In genomic region chr15:83694030-83694429, GRCh38 we compare ENCODE assay signal across 11 cellular contexts. TPM values are rescaled to one million over a fixed set of nuclear protein-coding genes. Genes with fewer than 3 reads are reported as not detected.
DNase-seq lines count a peak whose midpoint lies in the region; ATAC-seq and TF ChIP-seq lines count a peak whose summit lies in the region.
"Had no signal": no experiment of that assay in that cellular context is flagged by ENCODE, and none has a peak within 500 bp of the region (broad histone marks: within the 10 kb centered on the region; RNA-seq: fewer than 3 reads in every experiment).

No MANE protein-coding gene starts in this region.

- DNase-seq in A673 (ENCODE audit: low spot score): peak; percentile 4
- DNase-seq in PC-3: peak; percentile 79
- peak; percentile 10 for DNase-seq in myocyte (ENCODE audit: low read depth)
- DNase-seq in NCI-H774 (lab: John Stamatoyannopoulos, UW): no peak
- DNase-seq in HEK293T (ENCODE audit: extremely low spot score): no peak
- DNase-seq: activated T-cell treated with anti-CD3 and anti-CD28 coated beads, Interleukin-2, amount 50 U/mL, for 24 hours; EL had no signal

- 0 out of 2 replicates have a peak, but pooled peaks cover 14% of the 10 kb centered on the region for H3K79me2 ChIP-seq in PC-3 (ENCODE audit: low read length)

- H3K36me3 ChIP-seq in A673 (ENCODE audit: insufficient read depth, low read length, poor library complexity, severe bottlenecking) (no peaks in the 10 kb centered on the region), PC-3 (ENCODE audit: low read depth, low read length) (no peaks in the 10 kb centered on the region), gastroesophageal sphincter (no peaks in the 10 kb centered on the region)

- WGBS in gastroesophageal sphincter (ENCODE audit: low coverage in 1 of 2), 2 donors: 14 to 25% methylated on average over 8 to 10 of the region's 10 CpGs

- ATAC-seq in PC-3 (peak; percentile 62), gastroesophageal sphincter (peak; percentile 61), GM18505 (IDR thresholded peaks at IDR 0.05; ENCODE audit: unreplicated experiment) (no peak), GM19035 (IDR thresholded peaks at IDR 0.05; ENCODE audit: unreplicated experiment) (no peak)

- peak overlapping the region; percentile 38; the same call in 1 of the 2 replicates for H2AFZ ChIP-seq in PC-3 (ENCODE audit: low read length)

- BruUV-seq in A673 (replicated peaks; lab: Mats Ljungman, UMichigan) (no TSS peak), PC-3 (replicated peaks; lab: Mats Ljungman, UMichigan) (no TSS peak)

- H4K20me1 ChIP-seq in PC-3 (ENCODE audit: low read length): no peaks in the 10 kb centered on the region

- H3K4me1 ChIP-seq in A673 (ENCODE audit: insufficient read depth, low read length, poor library complexity, severe bottlenecking) (no peaks in the 10 kb centered on the region), PC-3 (ENCODE audit: insufficient read depth, low read length) (peaks cover 59% of the 10 kb centered on the region), gastroesophageal sphincter (peaks cover 3 to 62% (median 13%) of the 10 kb centered on the region in 3 donors)

- POLR2A ChIA-PET in A673 (lab: Charles Lee; ENCODE audit: low non-redundant PET): no interaction called here
- POLR2A ChIA-PET in PC-3 (lab: Charles Lee; ENCODE audit: unreplicated experiment): interaction anchor here (0.6 kb wide), 1 partner anchor 15 kb away, joined by 3 read pairs; no protein-coding TSS in a partner anchor
- POLR2A ChIA-PET in HEK293T (lab: Yijun Ruan, JAX): interaction anchor here (0.6 kb wide), 1 partner anchor 55 kb away, joined by 3 read pairs; no protein-coding TSS in a partner anchor

- no peaks in the 10 kb centered on the region for H3K9me3 ChIP-seq in A673 (ENCODE audit: low read depth, low read length, poor library complexity, severe bottlenecking)
- no peaks in the 10 kb centered on the region for H3K9me3 ChIP-seq in PC-3 (ENCODE audit: low read length)
- no peaks in the 10 kb centered on the region for H3K9me3 ChIP-seq in gastroesophageal sphincter

- no peak for TF ChIP-seq EP300 in gastroesophageal sphincter (IDR thresholded peaks at IDR 0.05)

- no peak for TF ChIP-seq CTCF in A673 (conservative IDR thresholded peaks at IDR 0.05; ENCODE audit: low read depth, low read length)
- no peak for TF ChIP-seq CTCF in PC-3 (conservative IDR thresholded peaks at IDR 0.05; ENCODE audit: low read depth, low read length)
- TF ChIP-seq CTCF in gastroesophageal sphincter (IDR thresholded peaks at IDR 0.05): no peak

- no peak overlapping the region for H3K4me3 ChIP-seq in A673 (ENCODE audit: low read depth, low read length, poor library complexity, severe bottlenecking)
- peak overlapping the region; percentile 34; the same call in 1 of the 2 replicates for H3K4me3 ChIP-seq in PC-3 (ENCODE audit: low read length)
- peak overlapping the region in 1 of 2 donors; percentile 14 for H3K4me3 ChIP-seq in gastroesophageal sphincter

- H3K27ac ChIP-seq in A673 (ENCODE audit: low read depth, low read length, poor library complexity, severe bottlenecking) (no peak overlapping the region), PC-3 (ENCODE audit: low read length) (peak overlapping the region; percentile 83), gastroesophageal sphincter (peak overlapping the region; percentile 77 to 80 (median 79))
- H3K27ac ChIP-seq: VCaP had no signal

- H3K4me2 ChIP-seq in PC-3 (ENCODE audit: low read length): peak overlapping the region; percentile 76

- CTCF ChIA-PET in A673 (lab: Charles Lee) (no interaction called here), PC-3 (lab: Charles Lee) (no interaction called here), HEK293T (lab: Yijun Ruan, JAX) (no interaction called here)

- peaks cover 4% of the 10 kb centered on the region for H3F3A ChIP-seq in PC-3 (ENCODE audit: low read length, unreplicated experiment)

- H3K9me2 ChIP-seq in PC-3 (replicated peaks; ENCODE audit: low read length): no peaks in the 10 kb centered on the region

- intact Hi-C loops in A673 (cut with micrococcal nuclease; ENCODE audit: unreplicated experiment): no loop called here
- intact Hi-C loops in PC-3 (cut with micrococcal nuclease): no loop called here

- peaks cover 4% of the 10 kb centered on the region for H3K27me3 ChIP-seq in A673 (replicated peaks; ENCODE audit: insufficient read depth, low read depth, low read length, poor library complexity)
- H3K27me3 ChIP-seq in PC-3 (ENCODE audit: low read length): no peaks in the 10 kb centered on the region
- no peaks in the 10 kb centered on the region for H3K27me3 ChIP-seq in gastroesophageal sphincter

- no peak for TF ChIP-seq POLR2A in gastroesophageal sphincter (IDR thresholded peaks at IDR 0.05)
- no peak for TF ChIP-seq POLR2A in GM18505 (IDR thresholded peaks at IDR 0.05; ENCODE audit: borderline replicate concordance, extremely low read depth, insufficient read depth, insufficient read length)

- H3K9ac ChIP-seq in PC-3 (ENCODE audit: low read length): peak overlapping the region; percentile 65

TF ChIP-seq in HEK293T, 16 proteins besides CTCF, POLR2A, EP300 and RAD21:
- TF ChIP-seq FOXM1 (IDR thresholded peaks at IDR 0.05; ENCODE audit: borderline replicate concordance) (no peak), FOXK2 (IDR thresholded peaks at IDR 0.05) (no peak), ELF4 (IDR thresholded peaks at IDR 0.05) (no peak), BHLHE40 (IDR thresholded peaks at IDR 0.05; ENCODE audit: borderline replicate concordance) (no peak), L3MBTL2 (conservative IDR thresholded peaks at IDR 0.05) (no peak), PKNOX1 (IDR thresholded peaks at IDR 0.05) (no peak)

RNA-seq across cellular contexts. Expression of gene ADAMTSL3, which starts 40.1 kb away (rescaled TPM):
- total RNA-seq in A673 (2021): 0.95 and 2.3 TPM in 2 replicates
- total RNA-seq in PC-3 (2014; rRNA removed): 7.9 and 10.9 TPM in 2 replicates
- total RNA-seq in gastroesophageal sphincter: 10 to 100 TPM; 19.4 to 35.9 (median 24.1) TPM
- total RNA-seq in myocyte: 0.05 TPM in 1 of 2 replicates, not detected in the other
- 0.37 TPM for polyA plus RNA-seq in myocyte (2012)

Comparison
In these comparisons a context has a peak if more than half of its experiments do, and no peak if none do; other contexts are left out.
1. DNase-seq: peak in A673 (single experiment), PC-3 (single experiment) and myocyte (single experiment); none in NCI-H774 (single experiment) and HEK293T (single experiment).
2. ATAC-seq: peak in PC-3 (single experiment) and gastroesophageal sphincter (single experiment); none in GM18505 (single experiment) and GM19035 (single experiment).